ENCODE assay signal across 8 cellular contexts in genomic region chr12:123532808-123533649, GRCh38. TPM values are rescaled to one million over a fixed set of nuclear protein-coding genes. Genes with fewer than 3 reads are reported as not detected.
DNase-seq lines count a peak whose midpoint lies in the region; TF ChIP-seq lines count a peak whose summit lies in the region.

No MANE protein-coding gene starts in this region.

- WGBS in mesenchymal stem cell = 8% methylated on average over 32 of the region's 79 CpGs
- WGBS in thyroid gland, 2 donors = 20 to 21% methylated on average over 6 to 11 of the region's 79 CpGs

- H4K8ac ChIP-seq in mesenchymal stem cell (ENCODE audit: low read length) = peak overlapping the region; percentile 89

- H2BK12ac ChIP-seq in mesenchymal stem cell (ENCODE audit: low read length in 2 of 2) = peak overlapping the region in 1 of 2 experiments; percentile 46

- TF ChIP-seq CTCF in BE2C (IDR thresholded peaks at IDR 0.05; ENCODE audit: low read depth, low read length) (no peak), HFF-Myc (IDR thresholded peaks at IDR 0.05; ENCODE audit: low read depth, low read length, missing control alignments) (no peak), WERI-Rb-1 (IDR thresholded peaks at IDR 0.05; ENCODE audit: low read depth, low read length) (no peak), endothelial cell (IDR thresholded peaks at IDR 0.05; ENCODE audit: unreplicated experiment) (no peak), thyroid gland (IDR thresholded peaks at IDR 0.05) (no peak)

- no peak overlapping the region for H2BK5ac ChIP-seq in mesenchymal stem cell (ENCODE audit: low read depth, low read length, poor library complexity, severe bottlenecking)

- H2AK5ac ChIP-seq in mesenchymal stem cell (ENCODE audit: low read length, severe bottlenecking) = no peak overlapping the region

- no peaks in the 10 kb centered on the region; the same call in 1 of the 2 replicates for H3K4me1 ChIP-seq in BE2C
- peaks cover 22% of the 10 kb centered on the region for H3K4me1 ChIP-seq in mesenchymal stem cell (ENCODE audit: control insufficient read depth, insufficient read depth, low read depth, low read length)
- H3K4me1 ChIP-seq in thyroid gland = peaks cover 24 to 38% of the 10 kb centered on the region in 2 donors

- H3K9me3 ChIP-seq in BE2C (no peaks in the 10 kb centered on the region; the same call in 1 of the 2 replicates), WERI-Rb-1 (ENCODE audit: severe bottlenecking) (no peaks in the 10 kb centered on the region), mesenchymal stem cell (ENCODE audit: control insufficient read depth, low read length) (no peaks in the 10 kb centered on the region), thyroid gland (no peaks in the 10 kb centered on the region)

- TF ChIP-seq POLR2A in thyroid gland (IDR thresholded peaks at IDR 0.05) = no peak

- peak overlapping the region; percentile 66 for H3K4me2 ChIP-seq in mesenchymal stem cell (ENCODE audit: low read length, poor library complexity, severe bottlenecking)

- peak overlapping the region; percentile 3 to 99 for H3K4ac ChIP-seq in mesenchymal stem cell (ENCODE audit: low read depth in 1 of 2, low read length in 2 of 2)

- H3K79me1 ChIP-seq in mesenchymal stem cell (replicated peaks; ENCODE audit: low read length, poor library complexity, severe bottlenecking) = peaks cover 9% of the 10 kb centered on the region

- peak overlapping the region; percentile 55 for H2AFZ ChIP-seq in mesenchymal stem cell (ENCODE audit: low read depth, low read length)

- H2BK120ac ChIP-seq in mesenchymal stem cell (ENCODE audit: low read depth, low read length) = peak overlapping the region; percentile 84

- peak overlapping the region; percentile 91 for H3K9ac ChIP-seq in mesenchymal stem cell (ENCODE audit: low read length)

- H3K23ac ChIP-seq in mesenchymal stem cell (ENCODE audit: low read length in 2 of 2) = peak overlapping the region in 1 of 2 experiments; percentile 99

- H4K91ac ChIP-seq in mesenchymal stem cell (ENCODE audit: low read length) = peak overlapping the region; percentile 20

- peak overlapping the region; percentile 57 for H3K27ac Mint-ChIP-seq in endothelial cell (ENCODE audit: unreplicated experiment)

- DNase-seq in BE2C (peak; percentile 50), HFF-Myc (ENCODE audit: extremely low read depth, low read depth) (no peak), WERI-Rb-1 (peak; percentile 36), endothelial cell (ENCODE audit: low spot score) (peak; percentile 58), mesenchymal stem cell (peak; percentile 68), thyroid gland (peak; percentile 46 to 51), OCI-M2 (lab: John Stamatoyannopoulos, UW; ENCODE audit: unreplicated experiment) (no peak)
- DNase-seq in central memory CD4-positive, alpha-beta T cell = no peak

- intact Hi-C loops in thyroid gland (cut with DNase I) = loop anchor here (10.0 kb wide), 1 partner anchor 58 kb away; no protein-coding TSS in a partner anchor

- H2BK15ac ChIP-seq in mesenchymal stem cell (ENCODE audit: low read depth, poor library complexity, severe bottlenecking) = no peak overlapping the region

- H3K4me3 ChIP-seq in BE2C (ENCODE audit: low read depth, low read length) (peak overlapping the region; percentile 70), HFF-Myc (replicated peaks; ENCODE audit: low read depth, low read length) (peak overlapping the region; percentile 86), WERI-Rb-1 (ENCODE audit: low read depth, low read length) (peak overlapping the region; percentile 51), mesenchymal stem cell (ENCODE audit: insufficient read depth in 1 of 2, low read depth in 1 of 2, low read length in 2 of 2) (peak overlapping the region; percentile 72 to 88), thyroid gland (replicated peaks in 1 of 3) (peak overlapping the region; percentile 22 to 75 (median 49))

- no peak overlapping the region for H3K27ac ChIP-seq in WERI-Rb-1
- no peak overlapping the region for H3K27ac ChIP-seq in mesenchymal stem cell (ENCODE audit: low read length, poor library complexity, severe bottlenecking)
- H3K27ac ChIP-seq in thyroid gland = peak overlapping the region; percentile 8 to 77 (median 74)

- H3K36me3 ChIP-seq in BE2C (no peaks in the 10 kb centered on the region), WERI-Rb-1 (no peaks in the 10 kb centered on the region; the same call in 1 of the 2 replicates), mesenchymal stem cell (ENCODE audit: control insufficient read depth in 1 of 2, insufficient read depth in 2 of 2, low read depth in 1 of 2, low read length in 2 of 2) (peaks cover 14 to 20% of the 10 kb centered on the region in 2 experiments), thyroid gland (no peaks in the 10 kb centered on the region)

- H3K27me3 Mint-ChIP-seq in endothelial cell (ENCODE audit: unreplicated experiment) = peaks cover 3% of the 10 kb centered on the region

- H3K14ac ChIP-seq in mesenchymal stem cell (ENCODE audit: low read length in 2 of 2) = peak overlapping the region; percentile 88 to 89

- H3K4me3 Mint-ChIP-seq in endothelial cell (ENCODE audit: unreplicated experiment) = peak overlapping the region; percentile 92

- H3K18ac ChIP-seq in mesenchymal stem cell (ENCODE audit: low read depth in 1 of 2, low read length in 2 of 2) = peak overlapping the region; percentile 94 to 100

- H3K9me3 Mint-ChIP-seq in endothelial cell (ENCODE audit: unreplicated experiment) = no peaks in the 10 kb centered on the region

- H3K4me1 Mint-ChIP-seq in endothelial cell (ENCODE audit: unreplicated experiment) = peaks cover 9% of the 10 kb centered on the region

- H3K36me3 Mint-ChIP-seq in endothelial cell (ENCODE audit: low read depth, unreplicated experiment) = peaks cover 7% of the 10 kb centered on the region

- H3K27me3 ChIP-seq in BE2C = no peaks in the 10 kb centered on the region
- H3K27me3 ChIP-seq in WERI-Rb-1 (ENCODE audit: insufficient read depth, low read depth, severe bottlenecking) = no peaks in the 10 kb centered on the region
- H3K27me3 ChIP-seq in mesenchymal stem cell (ENCODE audit: control insufficient read depth in 1 of 2, insufficient read depth in 1 of 2, low read length in 2 of 2) = no peaks in the 10 kb centered on the region
- no peaks in the 10 kb centered on the region for H3K27me3 ChIP-seq in thyroid gland

RNA-seq across cellular contexts. Expression of gene RILPL1, which starts 0.5 kb away (rescaled TPM):
- polyA plus RNA-seq in BE2C (2012; ENCODE audit: insufficient read depth, insufficient read length, low read depth) = 10.3 TPM
- total RNA-seq in endothelial cell (ENCODE audit: unreplicated experiment) (19.8 TPM), thyroid gland (10 to 100 TPM; 22.0 to 37.8 (median 31.6) TPM)
- 43.2 TPM for polyA plus RNA-seq in mesenchymal stem cell (2013, experiment 1 of 2)
- 47.0 TPM for polyA plus RNA-seq in mesenchymal stem cell (2013, experiment 2 of 2)

RNA-seq across cellular contexts. Expression of gene TMED2, which starts 51.3 kb away (rescaled TPM):
- 214 TPM for polyA plus RNA-seq in BE2C (2012; ENCODE audit: insufficient read depth, insufficient read length, low read depth)
- total RNA-seq in endothelial cell (ENCODE audit: unreplicated experiment) (167 TPM), thyroid gland (100 to 1,000 TPM; 213 to 244 (median 220) TPM)
- polyA plus RNA-seq in mesenchymal stem cell (2013, experiment 1 of 2) = 214 TPM
- polyA plus RNA-seq in mesenchymal stem cell (2013, experiment 2 of 2) = 223 TPM

Comparison
In these comparisons a context has a peak if more than half of its experiments do, and no peak if none do; other contexts are left out.
1. DNase-seq: peak in BE2C (single experiment), WERI-Rb-1 (single experiment), endothelial cell (single experiment), mesenchymal stem cell (single experiment) and thyroid gland (2 of 2); none in HFF-Myc (single experiment), central memory CD4-positive, alpha-beta T cell (single experiment) and OCI-M2 (single experiment).
2. H3K27ac ChIP-seq: peak in thyroid gland (3 of 3); none in WERI-Rb-1 (single experiment) and mesenchymal stem cell (single experiment).
3. Peak in every context shown above with its lines, with median percentiles within 50 percentile points of each other: H3K4me3 ChIP-seq.